ENCODE assay signal across 8 cellular contexts in the genomic region with DNA sequence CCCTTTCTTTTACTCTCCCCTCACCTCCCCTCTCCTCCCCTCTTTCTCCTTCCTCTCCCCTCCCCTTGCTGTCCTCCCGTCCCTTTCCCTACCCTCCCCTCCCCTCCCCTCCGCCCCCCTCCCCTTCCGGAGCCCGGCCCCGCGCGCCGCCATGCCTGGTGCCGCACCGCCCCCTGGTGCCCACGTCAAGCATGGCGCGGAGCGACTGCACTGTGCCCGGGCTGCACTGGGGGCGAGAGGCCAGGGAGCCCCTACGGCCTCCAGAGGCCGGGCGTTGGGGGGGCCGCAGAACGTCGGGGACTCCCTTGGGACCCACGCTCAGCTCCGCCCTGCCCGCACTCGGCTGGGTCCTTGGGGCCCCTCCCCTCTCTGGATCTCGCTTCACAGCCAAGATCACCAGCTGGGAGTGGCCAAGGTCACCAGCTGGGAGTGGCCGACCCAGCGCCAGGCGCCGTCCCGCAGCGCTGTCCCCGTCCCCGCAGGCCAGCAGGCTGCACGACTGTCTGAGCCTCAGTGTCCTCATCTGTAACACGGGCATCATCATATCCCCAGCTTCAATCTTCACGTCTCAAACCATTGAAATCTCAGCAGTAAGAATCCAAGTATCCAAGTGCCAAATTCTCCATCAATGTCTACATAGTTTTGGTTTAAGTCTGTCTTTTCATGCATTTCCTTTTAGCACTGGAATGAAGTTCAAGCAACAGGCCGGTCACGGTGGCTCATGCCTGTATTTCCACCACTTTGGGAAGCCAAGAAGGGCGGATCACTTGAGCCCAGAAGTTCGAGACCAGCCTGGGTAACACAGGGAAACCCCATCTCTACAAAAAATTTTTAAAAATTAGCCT. TPM values are rescaled to one million over a fixed set of nuclear protein-coding genes. Genes with fewer than 3 reads are reported as not detected.
DNase-seq lines count a peak whose midpoint lies in the region; ATAC-seq and TF ChIP-seq lines count a peak whose summit lies in the region.

No MANE protein-coding gene starts in this region.

- TF ChIP-seq POLR2A in sigmoid colon (IDR thresholded peaks at IDR 0.05), result no peak

- no peaks in the 10 kb centered on the region for H3K36me3 ChIP-seq in sigmoid colon

- no peak for TF ChIP-seq EP300 in sigmoid colon (IDR thresholded peaks at IDR 0.05)

- no peaks in the 10 kb centered on the region for H3K27me3 ChIP-seq in sigmoid colon

- 5% methylated on average over 42 of the region's 42 CpGs for WGBS in sigmoid colon, 2 donors

- H3K36me3 Mint-ChIP-seq in CD14-positive monocyte, result no peaks in the 10 kb centered on the region

- H3K4me1 Mint-ChIP-seq in CD14-positive monocyte, result peaks cover 11% of the 10 kb centered on the region

- H3K9me3 Mint-ChIP-seq in CD14-positive monocyte, result no peaks in the 10 kb centered on the region

- TF ChIP-seq CTCF in CD14-positive monocyte (IDR thresholded peaks at IDR 0.05) (peak; percentile 77), sigmoid colon (IDR thresholded peaks at IDR 0.05) (peak; percentile 36 to 84 (median 42))

- peaks cover 12 to 38% (median 27%) of the 10 kb centered on the region in 3 donors for H3K27me3 Mint-ChIP-seq in CD14-positive monocyte (ENCODE audit: low read depth in 3 of 3)

- H3K4me1 ChIP-seq in sigmoid colon, result peaks cover 0 to 17% (median 10%) of the 10 kb centered on the region in 4 donors

- peak overlapping the region; percentile 35 to 67 (median 57) for H3K4me3 ChIP-seq in sigmoid colon

- DNase-seq in CD14-positive monocyte (ENCODE audit: low spot score) (no peak), NCI-H1092 treated with DMSO at 0.1 percent for 48 hours (lab: John Stamatoyannopoulos, UW) (peak; percentile 67), T1000 (lab: John Stamatoyannopoulos, UW) (peak; percentile 48), astrocyte of the hippocampus (ENCODE audit: low read depth, low spot score) (peak; percentile 89), hypothalamus (lab: John Stamatoyannopoulos, UW) (peak; percentile 10 to 87 (median 62)), sigmoid colon (peak; percentile 83)

- peak overlapping the region; percentile 70 to 89 for H3K4me3 Mint-ChIP-seq in CD14-positive monocyte

- peak overlapping the region; percentile 25 to 64 (median 52) for H3K27ac ChIP-seq in sigmoid colon

- no peaks in the 10 kb centered on the region for H3K9me3 ChIP-seq in sigmoid colon

- peak overlapping the region in 1 of 7 donors; percentile 74 for H3K27ac Mint-ChIP-seq in CD14-positive monocyte

- intact Hi-C loops in CD14-positive monocyte (cut with micrococcal nuclease), result loop anchor here (10.0 kb wide), 2 partner anchors 793 to 863 kb away; no protein-coding TSS in a partner anchor
- intact Hi-C loops in sigmoid colon (cut with DNase I), result loop anchor here (5.0 to 10.0 kb wide), 4 partner anchors 566 to 1023 kb away; partner anchors contain the start of genes CHST13 and PLXNA1

- ATAC-seq in GM21390 (IDR thresholded peaks at IDR 0.05; ENCODE audit: unreplicated experiment), result peak; percentile 69
- ATAC-seq in HG02973 (IDR thresholded peaks at IDR 0.05; ENCODE audit: unreplicated experiment), result no peak

RNA-seq across cellular contexts. Expression of gene TPRA1, which starts 42.5 kb away (rescaled TPM):
- polyA plus RNA-seq in CD14-positive monocyte (10 to 100 TPM; 20.2 to 23.4 TPM), sigmoid colon (10 to 100 TPM in 2 of 3 donors, 1 to 10 TPM in 1; 7.2 to 20.4 (median 10.2) TPM)
- total RNA-seq in sigmoid colon, result 10 to 100 TPM; 28.5 to 33.2 (median 31.1) TPM

RNA-seq across cellular contexts. Expression of gene MCM2, which starts 50.2 kb away (rescaled TPM):
- polyA plus RNA-seq in CD14-positive monocyte, result under 1 TPM; 0.66 to 0.90 TPM
- 1 to 10 TPM; 3.0 to 5.1 (median 3.6) TPM for total RNA-seq in sigmoid colon
- polyA plus RNA-seq in sigmoid colon, result 10 to 100 TPM in 1 of 3 donors, 1 to 10 TPM in 2; 2.4 to 28.6 (median 6.2) TPM
